8 cellular contexts compared by ENCODE assay signal in genomic region chr22:43109921-43110443, GRCh38. TPM values are rescaled to one million over a fixed set of nuclear protein-coding genes. Genes with fewer than 3 reads are reported as not detected.
DNase-seq lines count a peak whose midpoint lies in the region; FAIRE-seq and TF ChIP-seq lines count a peak whose summit lies in the region.

No MANE protein-coding gene starts in this region.

- H4K20me1 ChIP-seq in OCI-LY3 (ENCODE audit: insufficient read depth, low read length) = no peaks in the 10 kb centered on the region

- H3K4me1 ChIP-seq in OCI-LY3 (ENCODE audit: low read length) (no peaks in the 10 kb centered on the region), rectal smooth muscle tissue (ENCODE audit: control insufficient read depth, insufficient read depth, low read length) (no peaks in the 10 kb centered on the region)

- H2AFZ ChIP-seq in OCI-LY3 (ENCODE audit: low read depth, low read length) = no peak overlapping the region

- H3K27me3 ChIP-seq in OCI-LY3 (ENCODE audit: low read depth, low read length) (peaks cover 23% of the 10 kb centered on the region), rectal smooth muscle tissue (ENCODE audit: control insufficient read depth, insufficient read depth, low read length) (peaks cover 5% of the 10 kb centered on the region)

- H3K4me2 ChIP-seq in OCI-LY3 (ENCODE audit: low read length) = peak overlapping the region; percentile 59

- H3K27ac ChIP-seq in OCI-LY3 (ENCODE audit: low read length) (no peak overlapping the region), rectal smooth muscle tissue (ENCODE audit: low read depth, low read length) (no peak overlapping the region)

- no peak for DNase-seq in GM12864 (ENCODE audit: low read depth)
- DNase-seq in epithelial cell of proximal tubule (ENCODE audit: low read depth) = no peak
- DNase-seq in COR-L47 (lab: John Stamatoyannopoulos, UW) = no peak
- no peak for DNase-seq in HPDE6-E6E7 (ENCODE audit: extremely low spot score)
- no peak for DNase-seq in NCI-H2171 treated with DMSO at 0.1 percent for 48 hours (lab: John Stamatoyannopoulos, UW)
- no peak for DNase-seq in HTR-8/SVneo (ENCODE audit: insufficient read length, low spot score)

- TF ChIP-seq CTCF in GM12864 (IDR thresholded peaks at IDR 0.05; ENCODE audit: low read depth, low read length, missing control alignments) (no peak), OCI-LY3 (IDR thresholded peaks at IDR 0.05; ENCODE audit: low read depth, low read length) (no peak), epithelial cell of proximal tubule (conservative IDR thresholded peaks at IDR 0.05; ENCODE audit: low read depth, low read length) (no peak)

- no peak overlapping the region for H3K9ac ChIP-seq in OCI-LY3 (ENCODE audit: low read length)
- no peak overlapping the region for H3K9ac ChIP-seq in rectal smooth muscle tissue (ENCODE audit: low read length)

- H3K36me3 ChIP-seq in OCI-LY3 (replicated peaks; ENCODE audit: low read depth, low read length) (no peaks in the 10 kb centered on the region), rectal smooth muscle tissue (ENCODE audit: control insufficient read depth, insufficient read depth, low read length) (no peaks in the 10 kb centered on the region)

- FAIRE-seq in HTR-8/SVneo (lab: Jason Lieb, UNC) = no peak

- no peaks in the 10 kb centered on the region for H3K79me2 ChIP-seq in OCI-LY3 (ENCODE audit: low read length)

- H3K4me3 ChIP-seq in GM12864 (ENCODE audit: low read depth, low read length) (peak overlapping the region; percentile 85), OCI-LY3 (ENCODE audit: low read length) (peak overlapping the region; percentile 66), epithelial cell of proximal tubule (ENCODE audit: low read depth, low read length) (peak overlapping the region; percentile 68), rectal smooth muscle tissue (ENCODE audit: low read length) (peak overlapping the region; percentile 67)

- H3K9me3 ChIP-seq in OCI-LY3 (ENCODE audit: insufficient read depth, low read length) = no peaks in the 10 kb centered on the region

RNA-seq across cellular contexts. Expression of gene BIK, which starts 0.6 kb away (rescaled TPM):
- 12.4 and 18.3 TPM in 2 replicates for total RNA-seq in epithelial cell of proximal tubule

RNA-seq across cellular contexts. Expression of gene TTLL1, which starts 20.8 kb away (rescaled TPM):
- 5.9 and 8.9 TPM in 2 replicates for total RNA-seq in epithelial cell of proximal tubule

RNA-seq across cellular contexts. Expression of gene MCAT, which starts 33.2 kb away (rescaled TPM):
- total RNA-seq in epithelial cell of proximal tubule = 31.9 and 45.4 TPM in 2 replicates

RNA-seq across cellular contexts. Expression of gene TSPO, which starts 41.4 kb away (rescaled TPM):
- total RNA-seq in epithelial cell of proximal tubule = 524 and 536 TPM in 2 replicates
